8 cellular contexts compared by ENCODE assay signal in the genomic region with DNA sequence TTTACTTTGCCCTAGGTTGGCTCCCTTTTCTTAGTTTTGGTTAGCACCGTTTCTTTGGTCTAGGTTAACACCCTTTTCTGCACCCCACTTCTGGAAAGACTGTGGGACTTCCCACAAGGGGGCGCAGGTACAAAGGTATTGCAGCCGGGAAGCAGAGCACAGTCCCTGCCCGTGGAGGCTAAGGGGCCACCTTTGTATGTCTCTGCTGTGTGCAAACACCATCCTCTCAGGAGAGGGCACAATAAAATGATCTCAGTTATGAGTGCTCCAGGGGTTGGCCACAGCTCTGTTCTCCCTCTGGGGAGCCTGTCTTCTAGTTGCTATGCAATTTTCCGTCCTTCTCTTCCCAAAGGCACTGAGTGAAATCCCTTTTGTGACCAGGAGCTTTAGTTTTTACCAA. TPM values are rescaled to one million over a fixed set of nuclear protein-coding genes. Genes with fewer than 3 reads are reported as not detected.
DNase-seq lines count a peak whose midpoint lies in the region; ATAC-seq and TF ChIP-seq lines count a peak whose summit lies in the region.

No MANE protein-coding gene starts in this region.

- no peak overlapping the region for H3K14ac ChIP-seq in IMR-90 (replicated peaks; ENCODE audit: low read depth, low read length)

- dilution Hi-C loops in IMR-90 (cut with HindIII; ENCODE audit: low sequenced_read_pairs, unreplicated experiment), result no loop called here

- H3K27ac Mint-ChIP-seq in Caco-2 (ENCODE audit: unreplicated experiment) (no peak overlapping the region), type B pancreatic cell (peak overlapping the region; percentile 36)

- H3K18ac ChIP-seq in IMR-90 (ENCODE audit: low read depth, low read length), result no peak overlapping the region

- no peak overlapping the region for H3K27ac ChIP-seq in IMR-90 (ENCODE audit: insufficient read depth, low read length)
- H3K27ac ChIP-seq in lung (ENCODE audit: low read depth in 1 of 2, low read length in 1 of 2), result peak overlapping the region in 1 of 2 donors; percentile 34
- H3K27ac ChIP-seq in tibial artery, result no peak overlapping the region

- BruUV-seq in Caco-2 (replicated peaks; lab: Mats Ljungman, UMichigan) (no TSS peak), IMR-90 (replicated peaks; lab: Mats Ljungman, UMichigan) (no TSS peak)

- H4K20me1 ChIP-seq in IMR-90 (ENCODE audit: insufficient read depth, low read length), result no peaks in the 10 kb centered on the region

- H3K9me3 Mint-ChIP-seq in Caco-2 (ENCODE audit: unreplicated experiment) (no peaks in the 10 kb centered on the region), type B pancreatic cell (no peaks in the 10 kb centered on the region)

- ATAC-seq in IMR-90 (ENCODE audit: low read depth), result peak; percentile 46; the same call in 1 of the 2 replicates
- no peak for ATAC-seq in lung (ENCODE audit: insufficient read depth, low FRiP score)

- H3K4me3 Mint-ChIP-seq in Caco-2 (ENCODE audit: unreplicated experiment) (no peak overlapping the region), type B pancreatic cell (no peak overlapping the region)

- H3K36me3 Mint-ChIP-seq in Caco-2 (ENCODE audit: insufficient read depth, unreplicated experiment) (peaks cover 5% of the 10 kb centered on the region), type B pancreatic cell (no peaks in the 10 kb centered on the region)

- 5% methylated on average over 3 of the region's 5 CpGs; no CpG with 5 or more reads in 1 of the 2 experiments for WGBS in IMR-90 (ENCODE audit: extremely low coverage in 2 of 2, insufficient read length in 1 of 2), 2 experiments
- 16 to 21% methylated on average over 5 of the region's 5 CpGs for WGBS in lung, 2 donors

- no peak overlapping the region for H2AK5ac ChIP-seq in IMR-90 (ENCODE audit: low read depth, low read length)

- no peak overlapping the region for H2BK120ac ChIP-seq in IMR-90 (ENCODE audit: low read depth, low read length)

- DNase-seq in Caco-2 (peak; percentile 60 to 62), IMR-90 (no peak), SHP77 treated with DMSO at 0.1 percent for 48 hours (lab: John Stamatoyannopoulos, UW) (peak; percentile 41), astrocyte of the spinal cord (ENCODE audit: low read depth, low spot score) (no peak), lung (ENCODE audit: low spot score) (peak; percentile 78), type B pancreatic cell (ENCODE audit: extremely low spot score, unreplicated experiment) (no peak), KG1 (lab: John Stamatoyannopoulos, UW) (no peak), tibial artery (no peak)

- H3K4me1 Mint-ChIP-seq in Caco-2 (ENCODE audit: low read depth, unreplicated experiment) (no peaks in the 10 kb centered on the region), type B pancreatic cell (ENCODE audit: unreplicated experiment) (peaks cover 14% of the 10 kb centered on the region)

- no peaks in the 10 kb centered on the region for H3K79me1 ChIP-seq in IMR-90 (ENCODE audit: low read depth in 1 of 2, low read length in 2 of 2)

- intact Hi-C loops in Caco-2 (cut with micrococcal nuclease; ENCODE audit: unreplicated experiment) (loop anchor here (1.0 kb wide), 1 partner anchor 113 kb away; no protein-coding TSS in a partner anchor), IMR-90 (cut with micrococcal nuclease) (loop anchor here (1.0 kb wide), 1 partner anchor 113 kb away; no protein-coding TSS in a partner anchor), tibial artery (cut with DNase I; ENCODE audit: low total_unique reads) (no loop called here)

- H3K4ac ChIP-seq in IMR-90 (ENCODE audit: low read depth, low read length), result no peak overlapping the region

- H3K9me3 ChIP-seq in Caco-2 (no peaks in the 10 kb centered on the region), IMR-90 (ENCODE audit: control insufficient read depth, insufficient read depth, low read length) (no peaks in the 10 kb centered on the region), lung (ENCODE audit: control insufficient read depth in 2 of 2, insufficient read depth in 1 of 2, low read length in 1 of 2) (peaks cover 0 to 2% of the 10 kb centered on the region in 2 donors), tibial artery (peaks cover 0 to 9% (median 0%) of the 10 kb centered on the region in 3 donors)

- no peak overlapping the region for H2BK20ac ChIP-seq in IMR-90 (ENCODE audit: low read depth, low read length)

- 0 out of 2 replicates have a peak, but pooled peaks have one; percentile 26 for TF ChIP-seq RAD21 in IMR-90 (IDR thresholded peaks at IDR 0.05; ENCODE audit: low read length)

- no peak overlapping the region for H2BK15ac ChIP-seq in IMR-90 (ENCODE audit: low read depth, low read length)

- CTCF ChIA-PET in Caco-2 (lab: Charles Lee), result interaction anchor here (2.2 kb wide), 1 partner anchor 113 kb away, joined by 9 read pairs; no protein-coding TSS in a partner anchor
- CTCF ChIA-PET in IMR-90 (lab: Yijun Ruan, JAX), result no interaction called here

- H2AK9ac ChIP-seq in IMR-90 (replicated peaks; ENCODE audit: low read depth, low read length, poor library complexity), result no peak overlapping the region

- no peak overlapping the region for H4K8ac ChIP-seq in IMR-90 (ENCODE audit: low read depth in 2 of 2, low read length in 2 of 2)

- no peak overlapping the region for H3K4me2 ChIP-seq in IMR-90 (ENCODE audit: low read depth, low read length)

- TF ChIP-seq CTCF in Caco-2 (IDR thresholded peaks at IDR 0.05; ENCODE audit: insufficient read depth in 1 of 2, low read depth in 1 of 2, low read length in 1 of 2, severe bottlenecking in 1 of 2, unreplicated experiment in 1 of 2) (peak; percentile 53 to 78), IMR-90 (conservative IDR thresholded peaks at IDR 0.05; ENCODE audit: low read depth, low read length) (0 out of 2 replicates have a peak, but pooled peaks have one; percentile 25), astrocyte of the spinal cord (IDR thresholded peaks at IDR 0.05; ENCODE audit: low read depth, low read length) (peak; percentile 44), lung (IDR thresholded peaks at IDR 0.05; ENCODE audit: control extremely low read depth, extremely low read depth) (peak; percentile 42), type B pancreatic cell (conservative IDR thresholded peaks at IDR 0.05) (peak; percentile 71), tibial artery (IDR thresholded peaks at IDR 0.05) (peak in 1 of 2 experiments; percentile 7)

- no peak overlapping the region for H4K5ac ChIP-seq in IMR-90 (ENCODE audit: low read depth, low read length)

- H4K91ac ChIP-seq in IMR-90 (ENCODE audit: insufficient read depth, low read depth, low read length), result no peak overlapping the region

- in situ Hi-C loops in IMR-90 (cut with MboI; ENCODE audit: low sequenced_read_pairs), result no loop called here
- in situ Hi-C loops in astrocyte of the spinal cord (cut with HindIII; ENCODE audit: low sequenced_read_pairs), result no loop called here

- H3K4me3 ChIP-seq in Caco-2 (ENCODE audit: low read depth, low read length), result no peak overlapping the region
- H3K4me3 ChIP-seq in IMR-90 (ENCODE audit: insufficient read depth, low read depth, low read length), result no peak overlapping the region
- H3K4me3 ChIP-seq in astrocyte of the spinal cord (ENCODE audit: low read depth, low read length), result no peak overlapping the region
- H3K4me3 ChIP-seq in lung, result no peak overlapping the region
- no peak overlapping the region for H3K4me3 ChIP-seq in tibial artery

- TF ChIP-seq POLR2A in IMR-90 (IDR thresholded peaks at IDR 0.05; ENCODE audit: low read depth, low read length), result no peak

- POLR2A ChIA-PET in Caco-2 (lab: Charles Lee), result no interaction called here
- POLR2A ChIA-PET in IMR-90 (lab: Charles Lee; ENCODE audit: unreplicated experiment), result no interaction called here

- H3K9me1 ChIP-seq in IMR-90 (ENCODE audit: insufficient read depth, low read length), result no peaks in the 10 kb centered on the region

- H3K4me1 ChIP-seq in Caco-2 (peaks cover 8% of the 10 kb centered on the region; the same call in 1 of the 2 replicates), IMR-90 (ENCODE audit: control insufficient read depth, insufficient read depth, low read length) (no peaks in the 10 kb centered on the region), lung (ENCODE audit: control insufficient read depth in 2 of 2, insufficient read depth in 2 of 2, low read length in 2 of 2) (peaks cover 0 to 2% of the 10 kb centered on the region in 2 donors), tibial artery (no peaks in the 10 kb centered on the region)

- H3K27me3 Mint-ChIP-seq in Caco-2 (ENCODE audit: insufficient read depth, unreplicated experiment) (no peaks in the 10 kb centered on the region), type B pancreatic cell (no peaks in the 10 kb centered on the region)

- H3K56ac ChIP-seq in IMR-90 (ENCODE audit: extremely low read depth, insufficient read depth, low read length), result no peak overlapping the region

- H2BK5ac ChIP-seq in IMR-90 (ENCODE audit: low read depth, low read length, poor library complexity, severe bottlenecking), result no peak overlapping the region

- H3K36me3 ChIP-seq in Caco-2 (ENCODE audit: control insufficient read depth, insufficient read depth, low read length), result no peaks in the 10 kb centered on the region
- H3K36me3 ChIP-seq in IMR-90 (ENCODE audit: control insufficient read depth, insufficient read depth, low read length), result no peaks in the 10 kb centered on the region
- H3K36me3 ChIP-seq in lung (ENCODE audit: control insufficient read depth in 2 of 2, insufficient read depth in 2 of 2, low read length in 2 of 2), result no peaks in the 10 kb centered on the region
- no peaks in the 10 kb centered on the region for H3K36me3 ChIP-seq in tibial artery

- H3K27me3 ChIP-seq in Caco-2 (replicated peaks; ENCODE audit: control insufficient read depth, insufficient read depth, low read length), result no peaks in the 10 kb centered on the region
- no peaks in the 10 kb centered on the region for H3K27me3 ChIP-seq in IMR-90 (ENCODE audit: control insufficient read depth, insufficient read depth, low read length)
- H3K27me3 ChIP-seq in lung (ENCODE audit: control insufficient read depth, insufficient read depth), result no peaks in the 10 kb centered on the region
- H3K27me3 ChIP-seq in tibial artery, result peaks cover 0 to 17% of the 10 kb centered on the region in 2 donors

- no peak overlapping the region for H3K23ac ChIP-seq in IMR-90 (ENCODE audit: low read depth, low read length)

- H2AFZ ChIP-seq in IMR-90 (replicated peaks; ENCODE audit: low read length, poor library complexity), result no peak overlapping the region

- H3K9ac ChIP-seq in IMR-90 (ENCODE audit: low read depth, low read length), result no peak overlapping the region

RNA-seq across cellular contexts. Expression of a gene that starts 28.4 kb away (rescaled TPM):
- total RNA-seq in Caco-2 (2022) (1.5 and 2.3 TPM in 2 replicates), IMR-90 (2012; rRNA removed) (not detected in 2 replicates), lung (100 to 1,000 TPM in 1 of 2 donors, 10 to 100 TPM in 1; 56.3 to 129 TPM), type B pancreatic cell (ENCODE audit: low replicate concordance) (9.1 and 22.1 TPM in 2 replicates)
- polyA plus RNA-seq in IMR-90 (2012; rRNA removed) (not detected in 2 replicates), lung (10 to 100 TPM; 43.2 to 50.5 TPM)
- not detected in 2 replicates for polyA plus RNA-seq in IMR-90 (2012; cell fraction: cytosol; rRNA removed)
- not detected in 2 replicates for polyA plus RNA-seq in IMR-90 (2012; cell fraction: nucleus; rRNA removed; ENCODE audit: low replicate concordance)

Comparison
In these comparisons a context has a peak if more than half of its experiments do, and no peak if none do; other contexts are left out.
1. DNase-seq: peak in Caco-2 (2 of 2), SHP77 treated with DMSO at 0.1 percent for 48 hours (single experiment) and lung (single experiment); none in IMR-90 (single experiment), astrocyte of the spinal cord (single experiment), type B pancreatic cell (single experiment), KG1 (single experiment) and tibial artery (0 of 2).